Comparison of ENCODE assay signal across 29 cellular contexts in genomic region chr6:32625137-32625536, GRCh38. TPM values are rescaled to one million over a fixed set of nuclear protein-coding genes. Genes with fewer than 3 reads are reported as not detected.
DNase-seq lines count a peak whose midpoint lies in the region; ATAC-seq and TF ChIP-seq lines count a peak whose summit lies in the region.
"Had no signal": no experiment of that assay in that cellular context is flagged by ENCODE, and none has a peak within 500 bp of the region (broad histone marks: within the 10 kb centered on the region; RNA-seq: fewer than 3 reads in every experiment).

No MANE protein-coding gene starts in this region.

- TF ChIP-seq POLR2A in spleen (IDR thresholded peaks at IDR 0.05), result no peak

- H3K27ac Mint-ChIP-seq in activated CD8-positive, alpha-beta memory T cell treated with anti-CD3 and anti-CD28 coated beads, Interleukin-2, amount 10 ng/mL, durations not matched to agents 7 days and 5 days, result peak overlapping the region; percentile 8
- peak overlapping the region; percentile 67 for H3K27ac Mint-ChIP-seq in activated naive CD8-positive, alpha-beta T cell treated with anti-CD3 and anti-CD28 coated beads for 36 hours

- H3K36me3 ChIP-seq in HEK293 (ENCODE audit: control insufficient read depth in 2 of 2, insufficient read depth in 1 of 2, low read length in 2 of 2) (no peaks in the 10 kb centered on the region), spleen (no peaks in the 10 kb centered on the region), BE2C (no peaks in the 10 kb centered on the region)
- H3K36me3 ChIP-seq: esophagus muscularis mucosa, thoracic aorta had no signal

- DNase-seq in activated CD8-positive, alpha-beta memory T cell treated with anti-CD3 and anti-CD28 coated beads, Interleukin-2, amount 10 ng/mL, durations not matched to agents 7 days and 5 days, result no peak
- DNase-seq in activated CD8-positive, alpha-beta memory T cell treated with anti-CD3 and anti-CD28 coated beads, Interleukin-2, amount 50 U/mL, for 4 hours, result no peak
- no peak for DNase-seq in activated naive CD8-positive, alpha-beta T cell treated with anti-CD3 and anti-CD28 coated beads for 36 hours
- DNase-seq in spleen, result no peak
- DNase-seq in DMS53 (lab: John Stamatoyannopoulos, UW), result no peak
- no peak for DNase-seq in COLO829 (ENCODE audit: low spot score)
- no peak for DNase-seq in BE2C
- DNase-seq: activated CD4-positive, alpha-beta T cell treated with anti-CD3 and anti-CD28 coated beads, Interleukin-2, amount 50 U/mL, for 1 hour; activated CD8-positive, alpha-beta memory T cell treated with anti-CD3 and anti-CD28 coated beads, Interleukin-2, amount 50 U/mL, for 48 hours; C1 segment of cervical spinal cord; effector memory CD4-positive, alpha-beta T cell; foreskin melanocyte; left cardiac atrium; NCI-H1436 treated with DMSO at 0.1 percent for 48 hours; NCI-H2107; NCI-H446; occipital lobe; PC-3; small intestine had no signal

- CTCF ChIA-PET in activated CD8-positive, alpha-beta memory T cell treated with anti-CD3 and anti-CD28 coated beads, Interleukin-2, amount 10 ng/mL, durations not matched to agents 7 days and 5 days (lab: Charles Lee), result no interaction called here
- CTCF ChIA-PET in HEK293 (lab: Yijun Ruan, JAX), result no interaction called here

- intact Hi-C loops in spleen (cut with DNase I; ENCODE audit: low total_unique reads), result no loop called here

- no peaks in the 10 kb centered on the region for H3K9me3 Mint-ChIP-seq in activated CD8-positive, alpha-beta memory T cell treated with anti-CD3 and anti-CD28 coated beads, Interleukin-2, amount 10 ng/mL, durations not matched to agents 7 days and 5 days (ENCODE audit: low read depth)
- H3K9me3 Mint-ChIP-seq in activated naive CD8-positive, alpha-beta T cell treated with anti-CD3 and anti-CD28 coated beads for 36 hours, result peaks cover under 1% of the 10 kb centered on the region

- POLR2A ChIA-PET in HEK293 (lab: Yijun Ruan, JAX), result no interaction called here

- H3K9me3 ChIP-seq in HEK293 (ENCODE audit: control insufficient read depth, insufficient read depth, low read depth, low read length) (no peaks in the 10 kb centered on the region), spleen (no peaks in the 10 kb centered on the region), BE2C (no peaks in the 10 kb centered on the region)
- H3K9me3 ChIP-seq: esophagus muscularis mucosa, thoracic aorta had no signal

- no peak for ATAC-seq in activated CD8-positive, alpha-beta memory T cell treated with anti-CD3 and anti-CD28 coated beads, Interleukin-2, amount 10 ng/mL, durations not matched to agents 7 days and 5 days
- ATAC-seq: left cardiac atrium, PC-3, Right ventricle myocardium inferior had no signal

- H3K27me3 Mint-ChIP-seq in activated CD8-positive, alpha-beta memory T cell treated with anti-CD3 and anti-CD28 coated beads, Interleukin-2, amount 10 ng/mL, durations not matched to agents 7 days and 5 days, result no peaks in the 10 kb centered on the region
- H3K27me3 Mint-ChIP-seq in activated naive CD8-positive, alpha-beta T cell treated with anti-CD3 and anti-CD28 coated beads for 36 hours, result peaks cover 4% of the 10 kb centered on the region

- TF ChIP-seq CTCF in HEK293 (tag by site-specific recombination; IDR thresholded peaks at IDR 0.05) (no peak), spleen (IDR thresholded peaks at IDR 0.05 in 8 of 11, conservative IDR thresholded peaks at IDR 0.05 in 3 of 11) (no peak), BE2C (IDR thresholded peaks at IDR 0.05; ENCODE audit: low read depth, low read length) (no peak)

- peaks cover 18% of the 10 kb centered on the region for H3K4me1 ChIP-seq in HEK293 (ENCODE audit: control insufficient read depth, insufficient read depth, low read length)
- H3K4me1 ChIP-seq in spleen, result peaks cover 0 to 32% (median 8%) of the 10 kb centered on the region in 6 donors
- no peaks in the 10 kb centered on the region for H3K4me1 ChIP-seq in BE2C
- H3K4me1 ChIP-seq: esophagus muscularis mucosa had no signal

- H3K4me3 ChIP-seq in HEK293 (ENCODE audit: low read depth, low read length) (no peak overlapping the region), spleen (no peak overlapping the region), BE2C (ENCODE audit: low read depth, low read length) (no peak overlapping the region)
- H3K4me3 ChIP-seq: esophagus muscularis mucosa, thoracic aorta had no signal

- peak overlapping the region; percentile 27; the same call in 1 of the 2 replicates for H3K27ac ChIP-seq in HEK293 (ENCODE audit: extremely low read depth, low read depth, low read length)
- H3K27ac ChIP-seq in spleen, result peak overlapping the region in 5 of 8 donors; percentile 43 to 88 (median 68)
- H3K27ac ChIP-seq: esophagus muscularis mucosa, KMS-11, thoracic aorta had no signal

- peaks cover 9% of the 10 kb centered on the region for H3K36me3 Mint-ChIP-seq in activated CD8-positive, alpha-beta memory T cell treated with anti-CD3 and anti-CD28 coated beads, Interleukin-2, amount 10 ng/mL, durations not matched to agents 7 days and 5 days
- H3K36me3 Mint-ChIP-seq in activated naive CD8-positive, alpha-beta T cell treated with anti-CD3 and anti-CD28 coated beads for 36 hours, result peaks cover 1% of the 10 kb centered on the region

- 17 to 56% (median 20%) methylated on average over 5 of the region's 5 CpGs for WGBS in spleen, 5 donors

- no peak overlapping the region for H3K4me3 Mint-ChIP-seq in activated CD8-positive, alpha-beta memory T cell treated with anti-CD3 and anti-CD28 coated beads, Interleukin-2, amount 10 ng/mL, durations not matched to agents 7 days and 5 days
- no peak overlapping the region for H3K4me3 Mint-ChIP-seq in activated naive CD8-positive, alpha-beta T cell treated with anti-CD3 and anti-CD28 coated beads for 36 hours

- H3K27me3 ChIP-seq in spleen (replicated peaks in 1 of 7) (no peaks in the 10 kb centered on the region), BE2C (no peaks in the 10 kb centered on the region)
- H3K27me3 ChIP-seq: esophagus muscularis mucosa had no signal

- H3K4me1 Mint-ChIP-seq in activated CD8-positive, alpha-beta memory T cell treated with anti-CD3 and anti-CD28 coated beads, Interleukin-2, amount 10 ng/mL, durations not matched to agents 7 days and 5 days, result peaks cover 46% of the 10 kb centered on the region
- peaks cover 51% of the 10 kb centered on the region for H3K4me1 Mint-ChIP-seq in activated naive CD8-positive, alpha-beta T cell treated with anti-CD3 and anti-CD28 coated beads for 36 hours

TF ChIP-seq in HEK293, 187 proteins besides CTCF, POLR2A, EP300 and RAD21 (continues in another document):
- peak; percentile 78 for TF ChIP-seq WT1 (tag by site-specific recombination; IDR thresholded peaks at IDR 0.05)
- TF ChIP-seq SP2 (tag by site-specific recombination; IDR thresholded peaks at IDR 0.05), result no peak
- TF ChIP-seq ZNF157 (tag by site-specific recombination; IDR thresholded peaks at IDR 0.05), result no peak
- TF ChIP-seq ZNF776 (tag by site-specific recombination; IDR thresholded peaks at IDR 0.05; ENCODE audit: borderline replicate concordance), result no peak
- TF ChIP-seq ZNF292 (tag by site-specific recombination; IDR thresholded peaks at IDR 0.05; ENCODE audit: borderline replicate concordance, low read depth), result no peak
- TF ChIP-seq ELK4 (IDR thresholded peaks at IDR 0.05; ENCODE audit: borderline replicate concordance, low read depth, low read length), result no peak
- TF ChIP-seq ZNF664 (tag by site-specific recombination; IDR thresholded peaks at IDR 0.05), result no peak
- TF ChIP-seq ZNF335 (tag by site-specific recombination; conservative IDR thresholded peaks at IDR 0.05), result no peak

RNA-seq across cellular contexts. Expression of gene HLA-DQA1, which starts 12.1 kb away (rescaled TPM):
- total RNA-seq in activated CD8-positive, alpha-beta memory T cell treated with anti-CD3 and anti-CD28 coated beads, Interleukin-2, amount 10 ng/mL, durations not matched to agents 7 days and 5 days, result 100 to 1,000 TPM in 1 of 2 experiments, 10 to 100 TPM in 1; 74.4 to 143 TPM
- 1 to 10 TPM; 4.4 to 5.3 TPM for total RNA-seq in activated naive CD8-positive, alpha-beta T cell treated with anti-CD3 and anti-CD28 coated beads for 36 hours
- total RNA-seq in spleen, result 100 to 1,000 TPM in 6 of 7 donors, 10 to 100 TPM in 1; 19.1 to 340 (median 196) TPM
- 100 to 1,000 TPM; 249 to 441 (median 420) TPM for polyA plus RNA-seq in spleen
- 0.88 TPM for polyA plus RNA-seq in BE2C (2012; ENCODE audit: insufficient read depth, insufficient read length, low read depth)
- total RNA-seq: A673, G401, H1, HT1080, PC-3, pulmonary artery endothelial cell had no signal

RNA-seq across cellular contexts. Expression of gene HLA-DRB1, which starts 35.5 kb away (rescaled TPM):
- 100 to 1,000 TPM; 189 to 228 TPM for total RNA-seq in activated CD8-positive, alpha-beta memory T cell treated with anti-CD3 and anti-CD28 coated beads, Interleukin-2, amount 10 ng/mL, durations not matched to agents 7 days and 5 days
- 1 to 10 TPM; 4.2 to 5.1 TPM for total RNA-seq in activated naive CD8-positive, alpha-beta T cell treated with anti-CD3 and anti-CD28 coated beads for 36 hours
- 100 to 1,000 TPM; 158 to 779 (median 365) TPM for total RNA-seq in spleen
- 100 to 1,000 TPM; 450 to 729 (median 573) TPM for polyA plus RNA-seq in spleen
- polyA plus RNA-seq in BE2C (2012; ENCODE audit: insufficient read depth, insufficient read length, low read depth), result not detected
- total RNA-seq: A673, G401, HT1080, PC-3, pulmonary artery endothelial cell had no signal

RNA-seq across cellular contexts. Expression of gene HLA-DQB1, which starts 41.3 kb away (rescaled TPM):
- 10 to 100 TPM; 72.9 to 89.8 TPM for total RNA-seq in activated CD8-positive, alpha-beta memory T cell treated with anti-CD3 and anti-CD28 coated beads, Interleukin-2, amount 10 ng/mL, durations not matched to agents 7 days and 5 days
- total RNA-seq in activated naive CD8-positive, alpha-beta T cell treated with anti-CD3 and anti-CD28 coated beads for 36 hours, result 10 to 100 TPM; 13.9 to 17.5 TPM
- total RNA-seq in spleen, result 100 to 1,000 TPM in 4 of 7 donors, 10 to 100 TPM in 2, 1 to 10 TPM in 1; 6.1 to 271 (median 120) TPM
- 1,000 to 10,000 TPM in 1 of 3 donors, 100 to 1,000 TPM in 2; 383 to 1,152 (median 620) TPM for polyA plus RNA-seq in spleen
- not detected for polyA plus RNA-seq in BE2C (2012; ENCODE audit: insufficient read depth, insufficient read length, low read depth)
- total RNA-seq: A673, G401, HT1080, PC-3, pulmonary artery endothelial cell had no signal

Comparison
In these comparisons a context has a peak if more than half of its experiments do, and no peak if none do; other contexts are left out.
1. RNA of gene HLA-DRB1, which starts 35.5 kb away (total RNA-seq): 158 to 779 TPM in spleen and 189 to 228 TPM in activated CD8-positive, alpha-beta memory T cell treated with anti-CD3 and anti-CD28 coated beads, Interleukin-2, amount 10 ng/mL, durations not matched to agents 7 days and 5 days; 4.2 to 5.1 TPM in activated naive CD8-positive, alpha-beta T cell treated with anti-CD3 and anti-CD28 coated beads for 36 hours; every median in the first group is over 10 times any median in the second.